ENCODE assay signal across 8 cellular contexts in the genomic region with DNA sequence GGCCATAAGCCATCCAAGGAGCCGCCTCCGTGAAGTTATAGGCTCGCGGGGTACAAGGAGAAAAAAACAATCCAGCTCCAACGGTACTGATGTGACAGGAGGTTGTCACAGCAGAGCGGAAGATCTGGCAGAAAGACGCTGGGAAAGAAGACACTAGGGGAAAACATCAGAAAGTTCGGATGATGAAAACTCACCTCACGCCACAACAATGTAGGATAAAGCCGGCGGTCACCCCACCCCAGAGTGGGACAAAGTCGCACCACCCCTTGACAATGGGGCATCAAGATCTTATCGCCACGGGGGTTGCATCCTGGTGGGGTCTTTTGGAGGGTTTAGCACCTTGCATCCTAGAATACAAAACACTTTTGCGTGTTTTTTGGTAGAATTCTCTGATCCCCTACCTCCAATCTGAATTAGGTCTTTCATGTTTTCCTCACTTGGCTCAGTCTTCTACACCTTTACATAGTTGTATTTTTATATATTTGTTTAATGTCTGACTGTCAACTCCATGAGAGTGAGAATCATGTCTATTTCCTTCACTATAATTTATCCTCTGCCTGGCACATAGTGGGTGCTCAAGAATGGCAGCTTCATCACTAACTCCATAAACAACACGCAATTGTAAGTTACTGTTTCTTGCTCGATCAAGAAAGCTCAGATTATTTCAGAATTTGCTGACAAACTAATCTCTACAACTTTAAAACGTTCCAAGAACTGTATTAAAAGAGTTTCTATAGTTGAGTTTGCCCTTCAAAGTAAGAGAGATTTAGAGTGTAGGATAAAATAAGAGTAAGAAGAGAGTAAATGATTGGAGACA. TPM values are rescaled to one million over a fixed set of nuclear protein-coding genes. Genes with fewer than 3 reads are reported as not detected.
DNase-seq lines count a peak whose midpoint lies in the region; ATAC-seq, FAIRE-seq and TF ChIP-seq lines count a peak whose summit lies in the region.

No MANE protein-coding gene starts in this region.

- H3K4me2 ChIP-seq in GM12878 (ENCODE audit: control insufficient read depth, insufficient read depth), result peak overlapping the region; percentile 91
- H3K4me2 ChIP-seq in mesenchymal stem cell (ENCODE audit: low read length, poor library complexity, severe bottlenecking), result peak overlapping the region; percentile 98

- SMC1A ChIA-PET in GM12878 (lab: Charles Lee; ENCODE audit: uncharacterized antibody, unreplicated experiment), result interaction anchor here (0.8 kb wide), 1 partner anchor 14 kb away, joined by 3 read pairs; no protein-coding TSS in a partner anchor

- H3K27ac ChIP-seq in cardiac muscle cell (peak overlapping the region; percentile 84), GM12878 (ENCODE audit: control insufficient read depth, insufficient read depth) (no peak overlapping the region), mesenchymal stem cell (ENCODE audit: low read length, poor library complexity, severe bottlenecking) (no peak overlapping the region), urinary bladder (ENCODE audit: low read depth) (peak overlapping the region; percentile 81)

- H3K9ac ChIP-seq in GM12878 (ENCODE audit: control insufficient read depth, insufficient read depth, low read length) (peak overlapping the region; percentile 34; the same call in 1 of the 2 replicates), mesenchymal stem cell (ENCODE audit: low read length) (peak overlapping the region; percentile 84)

- no peaks in the 10 kb centered on the region for H3K79me1 ChIP-seq in mesenchymal stem cell (replicated peaks; ENCODE audit: low read length, poor library complexity, severe bottlenecking)

- no peak overlapping the region for H2BK12ac ChIP-seq in mesenchymal stem cell (ENCODE audit: low read length in 2 of 2)

- FAIRE-seq in GM12878 (lab: Jason Lieb, UNC), result peak; percentile 7

- no peak overlapping the region for H4K8ac ChIP-seq in mesenchymal stem cell (ENCODE audit: low read length)

- H3K36me3 ChIP-seq in cardiac muscle cell (no peaks in the 10 kb centered on the region), GM12878 (ENCODE audit: control insufficient read depth in 2 of 2, insufficient read depth in 2 of 2, low read length in 1 of 2) (no peaks in the 10 kb centered on the region), mesenchymal stem cell (ENCODE audit: control insufficient read depth in 1 of 2, insufficient read depth in 2 of 2, low read depth in 1 of 2, low read length in 2 of 2) (no peaks in the 10 kb centered on the region), urinary bladder (ENCODE audit: insufficient read depth) (no peaks in the 10 kb centered on the region)

- H3K27me3 ChIP-seq in cardiac muscle cell, result peaks cover 12% of the 10 kb centered on the region
- H3K27me3 ChIP-seq in GM12878 (replicated peaks in 1 of 2; ENCODE audit: control insufficient read depth in 2 of 2, insufficient read depth in 2 of 2, low read length in 1 of 2), result peaks cover 3 to 12% of the 10 kb centered on the region in 2 experiments
- peaks cover 5 to 39% of the 10 kb centered on the region in 2 experiments for H3K27me3 ChIP-seq in mesenchymal stem cell (ENCODE audit: control insufficient read depth in 1 of 2, insufficient read depth in 1 of 2, low read length in 2 of 2)

- H3K79me2 ChIP-seq in GM12878 (ENCODE audit: control insufficient read depth, insufficient read depth, low read length), result no peaks in the 10 kb centered on the region

- peak overlapping the region; percentile 98 for H3K4me3 ChIP-seq in cardiac muscle cell
- H3K4me3 ChIP-seq in GM12878, result peak overlapping the region; percentile 71
- H3K4me3 ChIP-seq in mesenchymal stem cell (ENCODE audit: insufficient read depth in 1 of 2, low read depth in 1 of 2, low read length in 2 of 2), result peak overlapping the region; percentile 67 to 87
- peak overlapping the region; percentile 91 for H3K4me3 ChIP-seq in urinary bladder (ENCODE audit: low read depth, low read length)

- peaks cover 11% of the 10 kb centered on the region for H3K4me1 ChIP-seq in cardiac muscle cell (ENCODE audit: low read depth)
- no peaks in the 10 kb centered on the region for H3K4me1 ChIP-seq in GM12878 (ENCODE audit: control insufficient read depth, insufficient read depth, low read length)
- H3K4me1 ChIP-seq in mesenchymal stem cell (ENCODE audit: control insufficient read depth, insufficient read depth, low read depth, low read length), result peaks cover 12% of the 10 kb centered on the region
- H3K4me1 ChIP-seq in urinary bladder (ENCODE audit: insufficient read depth), result no peaks in the 10 kb centered on the region

- in situ Hi-C loops in GM12878 (cut with MboI), result no loop called here

- H2AFZ ChIP-seq in GM12878 (ENCODE audit: control insufficient read depth, low read depth, low read length), result peak overlapping the region; percentile 56
- H2AFZ ChIP-seq in mesenchymal stem cell (ENCODE audit: low read depth, low read length), result no peak overlapping the region

- CTCF ChIA-PET in GM12878 (lab: Yijun Ruan, JAX), result no interaction called here

- no peak overlapping the region for H3K14ac ChIP-seq in mesenchymal stem cell (ENCODE audit: low read length in 2 of 2)

- H3K4ac ChIP-seq in mesenchymal stem cell (ENCODE audit: low read depth in 1 of 2, low read length in 2 of 2), result no peak overlapping the region

- no peak overlapping the region for H4K91ac ChIP-seq in mesenchymal stem cell (ENCODE audit: low read length)

- ATAC-seq in left ventricle myocardium superior (no peak), GM12878 (no peak), GM19397 (IDR thresholded peaks at IDR 0.05; ENCODE audit: unreplicated experiment) (no peak)

- TF ChIP-seq CTCF in cardiac muscle cell (IDR thresholded peaks at IDR 0.05; ENCODE audit: low read depth, low read length), result no peak
- no peak for TF ChIP-seq CTCF in GM12878 (IDR thresholded peaks at IDR 0.05 in 2 of 3, conservative IDR thresholded peaks at IDR 0.05 in 1 of 3; ENCODE audit: control insufficient read depth in 2 of 3, extremely low read depth in 1 of 3, insufficient read depth in 1 of 3, low read depth in 3 of 3, low read length in 3 of 3)

- BruUV-seq in GM12878 (replicated peaks; lab: Mats Ljungman, UMichigan), result no TSS peak

- H2BK120ac ChIP-seq in mesenchymal stem cell (ENCODE audit: low read depth, low read length), result no peak overlapping the region

- H3K9me3 ChIP-seq in cardiac muscle cell (ENCODE audit: low read depth) (no peaks in the 10 kb centered on the region), GM12878 (replicated peaks; ENCODE audit: control insufficient read depth, insufficient read depth, low read length) (no peaks in the 10 kb centered on the region), mesenchymal stem cell (ENCODE audit: control insufficient read depth, low read length) (no peaks in the 10 kb centered on the region)

- DNase-seq in cardiac muscle cell (ENCODE audit: low read depth in 1 of 2, low spot score in 1 of 2), result no peak
- DNase-seq in left ventricle myocardium superior, result no peak
- no peak for DNase-seq in GM12878 (ENCODE audit: low read depth, low spot score)
- no peak for DNase-seq in mesenchymal stem cell
- no peak for DNase-seq in germinal center (ENCODE audit: low spot score)
- no peak for DNase-seq in NCI-H446 (lab: John Stamatoyannopoulos, UW)

- no peaks in the 10 kb centered on the region for H4K20me1 ChIP-seq in GM12878 (ENCODE audit: control insufficient read depth, insufficient read depth)

- TF ChIP-seq EP300 in GM12878 (IDR thresholded peaks at IDR 0.05; ENCODE audit: borderline replicate concordance in 1 of 2, control insufficient read depth in 1 of 2, low read depth in 2 of 2, low read length in 2 of 2), result no peak

- no peak overlapping the region for H2BK5ac ChIP-seq in mesenchymal stem cell (ENCODE audit: low read depth, low read length, poor library complexity, severe bottlenecking)

- no peak for TF ChIP-seq POLR2A in GM12878 (IDR thresholded peaks at IDR 0.05; ENCODE audit: low read depth, low read length)

- H3K18ac ChIP-seq in mesenchymal stem cell (ENCODE audit: low read depth in 1 of 2, low read length in 2 of 2), result no peak overlapping the region

- no peak for TF ChIP-seq RAD21 in GM12878 (IDR thresholded peaks at IDR 0.05; ENCODE audit: insufficient read depth, low read depth, low read length)

- 6% methylated on average over 18 of the region's 18 CpGs for WGBS in GM12878 (ENCODE audit: insufficient coverage, insufficient replicate concordance, low lambda C conversion rate, missing lambda C conversion rate)
- 24% methylated on average over 12 of the region's 18 CpGs for WGBS in mesenchymal stem cell
- WGBS in urinary bladder, result 9% methylated on average over 18 of the region's 18 CpGs

- POLR2A ChIA-PET in GM12878 (lab: Charles Lee), result no interaction called here

- intact Hi-C loops in left ventricle myocardium superior (cut with micrococcal nuclease), result no loop called here
- intact Hi-C loops in GM12878 (cut with micrococcal nuclease; ENCODE audit: unreplicated experiment), result no loop called here

- no peak overlapping the region for H3K23ac ChIP-seq in mesenchymal stem cell (ENCODE audit: low read length in 2 of 2)

- H2AK5ac ChIP-seq in mesenchymal stem cell (ENCODE audit: low read length, severe bottlenecking), result no peak overlapping the region

- RAD21 ChIA-PET in GM12878 (lab: Charles Lee; ENCODE audit: unreplicated experiment), result no interaction called here

- no peak overlapping the region for H2BK15ac ChIP-seq in mesenchymal stem cell (ENCODE audit: low read depth, poor library complexity, severe bottlenecking)

TF ChIP-seq in GM12878, 131 proteins besides CTCF, POLR2A, EP300 and RAD21 (continues in another document):
- TF ChIP-seq NR2C1 (IDR thresholded peaks at IDR 0.05), result no peak

RNA-seq across cellular contexts. Expression of gene ZSWIM5, which starts 0.6 kb away (rescaled TPM):
- total RNA-seq in cardiac muscle cell (6.6 and 10.3 TPM in 2 replicates), left ventricle myocardium superior (0.84 TPM), GM12878 (2014; rRNA removed) (0.23 and 0.33 TPM in 2 replicates), GM12878 (2014; rRNA removed; fragmentation: Illumina TruSeq; extraction: Trizol) (0.23 and 0.31 TPM in 2 replicates), GM12878 (2021) (0.74 and 0.97 TPM in 2 replicates), urinary bladder (2.4 TPM)
- polyA plus RNA-seq in cardiac muscle cell (7.6 and 8.6 TPM in 2 replicates), GM12878 (2011; rRNA removed) (0.34 and 0.49 TPM in 2 replicates), GM12878 (2014; fragmentation: Illumina TruSeq; extraction: Trizol) (0.40 and 0.43 TPM in 2 replicates), GM12878 (2014; fragmentation: Nextera tagmentation; extraction: Ambion mirVana) (under 1 TPM; 0.26 to 0.40 TPM), GM12878 (2014; rRNA removed) (0.49 and 0.58 TPM in 2 replicates), GM12878 (2016; fragmentation: Nextera tagmentation; extraction: Ambion mirVana) (under 1 TPM in 1 of 2 experiments, not detected in 1; 0.07 TPM), urinary bladder (3.6 TPM)
- total RNA-seq in GM12878 (2013; cell fraction: nucleolus; rRNA removed), result 0.56 and 0.81 TPM in 2 replicates
- 0.09 TPM for polyA plus RNA-seq in GM12878 (2011; ENCODE audit: low read depth)
- 0.20 and 0.22 TPM in 2 replicates for polyA plus RNA-seq in GM12878 (2011; cell fraction: cytosol; rRNA removed)
- 0.53 and 0.72 TPM in 2 replicates for polyA plus RNA-seq in GM12878 (2011; cell fraction: nucleus; rRNA removed)
- 0.09 and 0.13 TPM in 2 replicates for polyA plus RNA-seq in GM12878 (2012)
- 0.31 and 0.44 TPM in 2 replicates for polyA minus RNA-seq in GM12878 (2011; rRNA and poly(A)+ RNA removed)
- 0.21 TPM in 1 of 2 replicates, not detected in the other for polyA minus RNA-seq in GM12878 (2011; cell fraction: cytosol; rRNA and poly(A)+ RNA removed)
- 0.19 and 0.36 TPM in 2 replicates for polyA minus RNA-seq in GM12878 (2011; cell fraction: nucleus; rRNA and poly(A)+ RNA removed)
- polyA plus RNA-seq in mesenchymal stem cell (2013, experiment 1 of 2), result 0.01 TPM
- 0.01 TPM for polyA plus RNA-seq in mesenchymal stem cell (2013, experiment 2 of 2)

Comparison
In these comparisons a context has a peak if more than half of its experiments do, and no peak if none do; other contexts are left out.
1. H3K27ac ChIP-seq: peak in cardiac muscle cell (single experiment) and urinary bladder (single experiment); none in GM12878 (single experiment) and mesenchymal stem cell (single experiment).
2. Peak in every context shown above with its lines, with median percentiles within 50 percentile points of each other: H3K4me3 ChIP-seq.